Comparison of ENCODE assay signal across 15 cellular contexts in the genomic region with DNA sequence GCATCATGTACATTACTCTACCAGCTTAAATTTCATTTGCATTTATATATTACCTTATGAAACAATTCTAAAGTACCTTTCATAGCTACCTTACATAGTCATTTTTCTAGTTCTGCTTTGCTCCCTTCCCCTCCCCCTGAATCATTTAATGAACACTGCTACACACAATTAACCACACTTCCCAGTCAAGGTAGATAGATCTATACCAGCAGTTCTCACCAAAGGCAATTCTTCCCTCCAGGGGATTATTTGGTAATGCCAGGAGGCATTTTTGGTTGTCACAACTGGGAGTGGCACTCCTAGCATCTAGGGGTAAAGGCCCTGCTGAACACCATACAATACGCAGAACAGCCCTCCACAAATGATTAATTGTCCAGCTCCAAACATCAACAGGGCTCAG.
A peak's percentile ranks its signal among the peaks of the same experiment; 100 is the strongest.
DNase-seq lines count a peak whose midpoint lies in the region; ATAC-seq and TF ChIP-seq lines count a peak whose summit lies in the region.
"Had no signal": no experiment of that assay in that cellular context is flagged by ENCODE, and none has a peak within 500 bp of the region (broad histone marks: within the 10 kb centered on the region; RNA-seq: fewer than 3 reads in every experiment).

No MANE protein-coding gene starts in this region.

- H3K36me3 ChIP-seq in OCI-LY3 (replicated peaks; ENCODE audit: low read depth, low read length), result peaks cover 45% of the 10 kb centered on the region

- no peak for ATAC-seq in stimulated activated memory B cell treated with anti-CD40 and anti-IgM and Interleukin-4, amounts not matched to agents 10 μg/mL and 1 μg/mL and 100 μg/mL, for 72 hours

- peaks cover 92% of the 10 kb centered on the region for H3K79me2 ChIP-seq in OCI-LY3 (ENCODE audit: low read length)

- intact Hi-C loops in dendritic cell treated with granulocyte-macrophage colony-stimulating factor and Interleukin-4, amounts not matched to agents 40 ng/mL and 50 ng/mL, for 4 days (cut with micrococcal nuclease), result loop anchor here (5.0 kb wide), 1 partner anchor 146 kb away; a partner anchor contains a TSS

- H3K9me3 ChIP-seq in OCI-LY3 (ENCODE audit: insufficient read depth, low read length), result no peaks in the 10 kb centered on the region
- H3K9me3 ChIP-seq: SJCRH30 had no signal

- H3K27me3 Mint-ChIP-seq in activated naive CD4-positive, alpha-beta T cell treated with anti-CD3 and anti-CD28 coated beads, Interleukin-2, amount 50 U/mL, for 24 hours, result no peaks in the 10 kb centered on the region
- H3K27me3 Mint-ChIP-seq in dendritic cell treated with granulocyte-macrophage colony-stimulating factor and Interleukin-4, amounts not matched to agents 40 ng/mL and 50 ng/mL, for 4 days, result no peaks in the 10 kb centered on the region
- H3K27me3 Mint-ChIP-seq in stimulated activated memory B cell treated with anti-CD40 and anti-IgM and Interleukin-4, amounts not matched to agents 10 μg/mL and 1 μg/mL and 100 μg/mL, for 72 hours, result no peaks in the 10 kb centered on the region

- peaks cover 77% of the 10 kb centered on the region for H3K4me1 Mint-ChIP-seq in activated naive CD4-positive, alpha-beta T cell treated with anti-CD3 and anti-CD28 coated beads, Interleukin-2, amount 50 U/mL, for 24 hours
- peaks cover 57% of the 10 kb centered on the region for H3K4me1 Mint-ChIP-seq in dendritic cell treated with granulocyte-macrophage colony-stimulating factor and Interleukin-4, amounts not matched to agents 40 ng/mL and 50 ng/mL, for 4 days (ENCODE audit: low read depth)
- H3K4me1 Mint-ChIP-seq in stimulated activated memory B cell treated with anti-CD40 and anti-IgM and Interleukin-4, amounts not matched to agents 10 μg/mL and 1 μg/mL and 100 μg/mL, for 72 hours, result peaks cover 72% of the 10 kb centered on the region

- peaks cover 62% of the 10 kb centered on the region for H3K4me1 ChIP-seq in OCI-LY3 (ENCODE audit: low read length)

- H3K4me3 ChIP-seq in OCI-LY3 (ENCODE audit: low read length), result peak overlapping the region; percentile 27; the same call in 1 of the 2 replicates
- H3K4me3 ChIP-seq: SJCRH30 had no signal

- peak overlapping the region; percentile 86 for H3K4me3 Mint-ChIP-seq in activated naive CD4-positive, alpha-beta T cell treated with anti-CD3 and anti-CD28 coated beads, Interleukin-2, amount 50 U/mL, for 24 hours
- peak overlapping the region; percentile 2 for H3K4me3 Mint-ChIP-seq in dendritic cell treated with granulocyte-macrophage colony-stimulating factor and Interleukin-4, amounts not matched to agents 40 ng/mL and 50 ng/mL, for 4 days
- peak overlapping the region; percentile 67 for H3K4me3 Mint-ChIP-seq in stimulated activated memory B cell treated with anti-CD40 and anti-IgM and Interleukin-4, amounts not matched to agents 10 μg/mL and 1 μg/mL and 100 μg/mL, for 72 hours
- H3K4me3 Mint-ChIP-seq: HFFc6 had no signal

- no peak for DNase-seq in activated naive CD4-positive, alpha-beta T cell (lab: John Stamatoyannopoulos, UW)
- no peak for DNase-seq in substantia nigra (lab: John Stamatoyannopoulos, UW)
- no peak for DNase-seq in activated CD8-positive, alpha-beta memory T cell treated with anti-CD3 and anti-CD28 coated beads for 24 hours
- no peak for DNase-seq in islet precursor cell
- DNase-seq: activated CD4-positive, CD25-positive, alpha-beta regulatory T cell; AML-193; HFFc6; NCI-H1436; NCI-H524 treated with DMSO at 0.1 percent for 48 hours; SJCRH30; stimulated activated CD4-positive, alpha-beta T cell treated with anti-CD3 and anti-CD28 coated beads, Interleukin-2, amount 100 ng/mL, for 24 hours had no signal

- H3K9ac ChIP-seq in OCI-LY3 (ENCODE audit: low read length), result no peak overlapping the region

- no peak for TF ChIP-seq CTCF in OCI-LY3 (IDR thresholded peaks at IDR 0.05; ENCODE audit: low read depth, low read length)

- H3K27ac Mint-ChIP-seq in activated naive CD4-positive, alpha-beta T cell treated with anti-CD3 and anti-CD28 coated beads, Interleukin-2, amount 50 U/mL, for 24 hours, result peak overlapping the region; percentile 1
- H3K27ac Mint-ChIP-seq in dendritic cell treated with granulocyte-macrophage colony-stimulating factor and Interleukin-4, amounts not matched to agents 40 ng/mL and 50 ng/mL, for 4 days, result peak overlapping the region; percentile 65
- peak overlapping the region; percentile 72 for H3K27ac Mint-ChIP-seq in stimulated activated memory B cell treated with anti-CD40 and anti-IgM and Interleukin-4, amounts not matched to agents 10 μg/mL and 1 μg/mL and 100 μg/mL, for 72 hours
- H3K27ac Mint-ChIP-seq: HFFc6 had no signal

- H3K9me3 Mint-ChIP-seq in activated naive CD4-positive, alpha-beta T cell treated with anti-CD3 and anti-CD28 coated beads, Interleukin-2, amount 50 U/mL, for 24 hours, result no peaks in the 10 kb centered on the region
- H3K9me3 Mint-ChIP-seq in dendritic cell treated with granulocyte-macrophage colony-stimulating factor and Interleukin-4, amounts not matched to agents 40 ng/mL and 50 ng/mL, for 4 days, result no peaks in the 10 kb centered on the region
- no peaks in the 10 kb centered on the region for H3K9me3 Mint-ChIP-seq in stimulated activated memory B cell treated with anti-CD40 and anti-IgM and Interleukin-4, amounts not matched to agents 10 μg/mL and 1 μg/mL and 100 μg/mL, for 72 hours
- H3K9me3 Mint-ChIP-seq: HFFc6 had no signal

- peak overlapping the region; percentile 61 for H3K4me2 ChIP-seq in OCI-LY3 (ENCODE audit: low read length)

- H2AFZ ChIP-seq in OCI-LY3 (ENCODE audit: low read depth, low read length), result no peak overlapping the region

- no peaks in the 10 kb centered on the region for H3K27me3 ChIP-seq in OCI-LY3 (ENCODE audit: low read depth, low read length)
- H3K27me3 ChIP-seq: SJCRH30 had no signal

- H3K27ac ChIP-seq in OCI-LY3 (ENCODE audit: low read length), result no peak overlapping the region
- H3K27ac ChIP-seq in substantia nigra (ENCODE audit: low read depth, low read length, poor library complexity, severe bottlenecking), result no peak overlapping the region
- H3K27ac ChIP-seq: SJCRH30 had no signal

- H3K36me3 Mint-ChIP-seq in activated naive CD4-positive, alpha-beta T cell treated with anti-CD3 and anti-CD28 coated beads, Interleukin-2, amount 50 U/mL, for 24 hours, result peaks cover 31% of the 10 kb centered on the region
- peaks cover 74% of the 10 kb centered on the region for H3K36me3 Mint-ChIP-seq in dendritic cell treated with granulocyte-macrophage colony-stimulating factor and Interleukin-4, amounts not matched to agents 40 ng/mL and 50 ng/mL, for 4 days (ENCODE audit: low read depth)
- H3K36me3 Mint-ChIP-seq in stimulated activated memory B cell treated with anti-CD40 and anti-IgM and Interleukin-4, amounts not matched to agents 10 μg/mL and 1 μg/mL and 100 μg/mL, for 72 hours, result peaks cover 43% of the 10 kb centered on the region

- H4K20me1 ChIP-seq in OCI-LY3 (ENCODE audit: insufficient read depth, low read length), result peaks cover 82% of the 10 kb centered on the region

Comparison
In these comparisons a context has a peak if more than half of its experiments do, and no peak if none do; other contexts are left out.
1. H3K27ac Mint-ChIP-seq: peak in every context shown above with its lines; median percentile 72 in stimulated activated memory B cell treated with anti-CD40 and anti-IgM and Interleukin-4, amounts not matched to agents 10 μg/mL and 1 μg/mL and 100 μg/mL, for 72 hours; 65 in dendritic cell treated with granulocyte-macrophage colony-stimulating factor and Interleukin-4, amounts not matched to agents 40 ng/mL and 50 ng/mL, for 4 days; 1 in activated naive CD4-positive, alpha-beta T cell treated with anti-CD3 and anti-CD28 coated beads, Interleukin-2, amount 50 U/mL, for 24 hours.
2. H3K4me3 Mint-ChIP-seq: peak in every context shown above with its lines; median percentile 86 in activated naive CD4-positive, alpha-beta T cell treated with anti-CD3 and anti-CD28 coated beads, Interleukin-2, amount 50 U/mL, for 24 hours; 67 in stimulated activated memory B cell treated with anti-CD40 and anti-IgM and Interleukin-4, amounts not matched to agents 10 μg/mL and 1 μg/mL and 100 μg/mL, for 72 hours; 2 in dendritic cell treated with granulocyte-macrophage colony-stimulating factor and Interleukin-4, amounts not matched to agents 40 ng/mL and 50 ng/mL, for 4 days.